Comparison of ENCODE assay signal across 8 cellular contexts in genomic region chr6:128520436-128521301, GRCh38. TPM values are rescaled to one million over a fixed set of nuclear protein-coding genes. Genes with fewer than 3 reads are reported as not detected.
DNase-seq lines count a peak whose midpoint lies in the region; ATAC-seq, FAIRE-seq and TF ChIP-seq lines count a peak whose summit lies in the region.

Gene PTPRK, minus strand, starts transcription at chr6:128520599. Its CDS starts 241 bp downstream, at chr6:128520358.

- FAIRE-seq in GM12892 (lab: Jason Lieb, UNC): peak; percentile 38

- peak; percentile 91 for ATAC-seq in HG02588 (IDR thresholded peaks at IDR 0.05; ENCODE audit: unreplicated experiment)

- H3K27ac ChIP-seq in caudate nucleus (ENCODE audit: low read depth, low read length): peak within 1 kb of the TSS; percentile 97

- DNase-seq in GM12892 (ENCODE audit: insufficient read length) (peak; percentile 44), NCI-H128 (lab: John Stamatoyannopoulos, UW; ENCODE audit: unreplicated experiment) (peak; percentile 31), caudate nucleus (lab: John Stamatoyannopoulos, UW) (peak in 59 of 61 donors; percentile 10 to 95 (median 87)), inferior parietal cortex (ENCODE audit: extremely low spot score) (peak; percentile 75), smooth muscle cell of the brain vasculature (ENCODE audit: low read depth, low spot score) (peak; percentile 87), NAMALWA (ENCODE audit: low spot score) (no peak)
- peak; percentile 20 to 38 (median 32) for DNase-seq in activated CD4-positive, CD25-positive, alpha-beta regulatory T cell (lab: John Stamatoyannopoulos, UW)

- no peak for TF ChIP-seq POLR2A in GM12892 (IDR thresholded peaks at IDR 0.05; ENCODE audit: low read depth, low read length)

RNA-seq across cellular contexts. Expression of gene PTPRK, which starts in this region (rescaled TPM):
- 0.28 TPM for polyA plus RNA-seq in GM12892 (2012; ENCODE audit: missing spikeins)
